ENCODE assay signal across 21 cellular contexts in the genomic region with DNA sequence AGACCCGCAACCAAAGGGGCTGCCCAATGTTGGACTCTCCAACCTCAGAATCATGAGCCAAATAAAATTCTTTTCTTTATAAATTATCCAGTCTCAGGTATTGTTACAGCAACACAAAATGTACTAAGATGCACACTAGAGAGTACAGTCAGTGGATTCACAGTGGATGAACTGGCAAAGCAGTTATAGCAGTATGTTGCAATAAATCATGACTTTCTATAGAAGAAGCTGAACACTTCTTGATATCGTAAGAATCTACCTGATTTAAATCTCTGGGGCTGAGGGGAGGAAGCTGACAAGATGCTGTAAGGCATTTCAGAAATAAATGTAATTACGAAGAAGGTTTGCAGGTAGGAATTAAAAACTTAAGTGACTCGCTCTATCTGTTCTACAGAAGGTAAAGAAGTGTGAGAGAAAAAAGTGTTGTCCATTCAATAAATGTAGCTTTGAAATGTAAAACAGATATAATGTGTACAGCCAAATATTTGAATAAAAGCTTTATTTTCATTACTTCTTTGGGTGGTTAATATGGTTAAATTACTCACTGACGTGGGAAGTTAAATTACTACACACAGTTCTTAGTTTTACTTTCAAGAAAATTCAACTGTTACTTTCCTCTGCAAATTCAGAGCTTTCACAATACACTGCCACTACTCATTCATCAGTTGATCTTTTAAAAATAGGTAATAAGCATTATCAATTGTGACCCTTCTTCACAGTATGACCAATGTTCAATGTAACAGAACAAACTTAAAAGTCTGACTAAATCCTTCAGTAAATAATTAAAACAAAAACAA. TPM values are rescaled to one million over a fixed set of nuclear protein-coding genes. Genes with fewer than 3 reads are reported as not detected.
A peak's percentile ranks its signal among the peaks of the same experiment; 100 is the strongest.
DNase-seq lines count a peak whose midpoint lies in the region; ATAC-seq and TF ChIP-seq lines count a peak whose summit lies in the region.
"Had no signal": no experiment of that assay in that cellular context is flagged by ENCODE, and none has a peak within 500 bp of the region (broad histone marks: within the 10 kb centered on the region; RNA-seq: fewer than 3 reads in every experiment).

No MANE protein-coding gene starts in this region.

- no peak overlapping the region for H3K4me3 ChIP-seq in smooth muscle cell
- H3K4me3 ChIP-seq: psoas muscle, SJSA1 had no signal

- no peaks in the 10 kb centered on the region for H3F3A ChIP-seq in smooth muscle cell (ENCODE audit: low read depth)

- H3K4me3 Mint-ChIP-seq in activated T-cell treated with anti-CD3 and anti-CD28 coated beads, Interleukin-2, amount 50 U/mL, for 24 hours = no peak overlapping the region
- H3K4me3 Mint-ChIP-seq: activated naive CD8-positive, alpha-beta T cell treated with anti-CD3 and anti-CD28 coated beads, Interleukin-2, amount 10 ng/mL, durations not matched to agents 7 days and 5 days; central memory CD8-positive, alpha-beta T cell had no signal

- ATAC-seq in stimulated activated naive CD8-positive, alpha-beta T cell treated with anti-CD3 and anti-CD28 coated beads, Interleukin-15, Interleukin-2, amounts not matched to agents 100 U/mL and 50 U/mL, for 24 hours = peak; percentile 56

- H2AFZ ChIP-seq in smooth muscle cell (ENCODE audit: low read depth) = no peak overlapping the region

- H3K36me3 Mint-ChIP-seq in activated T-cell treated with anti-CD3 and anti-CD28 coated beads, Interleukin-2, amount 50 U/mL, for 24 hours (ENCODE audit: low read depth) = peaks cover 40% of the 10 kb centered on the region

- H3K27ac Mint-ChIP-seq in activated T-cell treated with anti-CD3 and anti-CD28 coated beads, Interleukin-2, amount 50 U/mL, for 24 hours = peak overlapping the region; percentile 12
- H3K27ac Mint-ChIP-seq: activated naive CD8-positive, alpha-beta T cell treated with anti-CD3 and anti-CD28 coated beads, Interleukin-2, amount 10 ng/mL, durations not matched to agents 7 days and 5 days had no signal

- peaks cover 55% of the 10 kb centered on the region for H3K4me1 ChIP-seq in smooth muscle cell (ENCODE audit: low read depth)

- no peak for DNase-seq in activated T-cell treated with anti-CD3 and anti-CD28 coated beads, Interleukin-2, amount 50 U/mL, for 24 hours
- DNase-seq in activated T-cell treated with anti-CD3 and anti-CD28 coated beads, Interleukin-2, amount 50 U/mL, for 48 hours = no peak
- peak; percentile 25 for DNase-seq in MV-4-11 (lab: John Stamatoyannopoulos, UW)
- no peak for DNase-seq in stimulated activated naive CD8-positive, alpha-beta T cell treated with anti-CD3 and anti-CD28 coated beads, Interleukin-15, Interleukin-2, amounts not matched to agents 100 U/mL and 50 U/mL, for 24 hours
- DNase-seq in HCEC 1CT = no peak
- no peak for DNase-seq in smooth muscle cell (lab: John Stamatoyannopoulos, UW; ENCODE audit: unreplicated experiment)
- no peak for DNase-seq in occipital lobe (lab: John Stamatoyannopoulos, UW)
- DNase-seq: activated naive CD8-positive, alpha-beta T cell treated with anti-CD3 and anti-CD28 coated beads, Interleukin-2, amount 10 ng/mL, durations not matched to agents 7 days and 5 days; BE2C; GDM1; H7; head of caudate nucleus; Kasumi-1; kidney glomerular epithelial cell; NCI-H1092; NCI-H187 treated with DMSO at 0.1 percent for 48 hours; psoas muscle; stimulated activated CD4-positive, alpha-beta T cell treated with anti-CD3 and anti-CD28 coated beads, Interleukin-1b, Interleukin-23, amount 100 ng/mL, for 48 hours had no signal

- H3K27ac ChIP-seq in cingulate gyrus (ENCODE audit: low read depth, low read length) = peak overlapping the region; percentile 16
- no peak overlapping the region for H3K27ac ChIP-seq in smooth muscle cell (ENCODE audit: low read depth)
- H3K27ac ChIP-seq: psoas muscle, SJSA1 had no signal

- no peak overlapping the region for H3K4me2 ChIP-seq in smooth muscle cell

- no peak overlapping the region for H3K9ac ChIP-seq in smooth muscle cell (ENCODE audit: low read depth)

- no peaks in the 10 kb centered on the region for H3K36me3 ChIP-seq in smooth muscle cell (ENCODE audit: low read depth)
- H3K36me3 ChIP-seq: BE2C, SJSA1 had no signal

- no peaks in the 10 kb centered on the region for H3K27me3 ChIP-seq in smooth muscle cell (ENCODE audit: low read depth)
- H3K27me3 ChIP-seq: BE2C, SJSA1 had no signal

- 99% methylated on average over 5 of the region's 5 CpGs for WGBS in smooth muscle cell (ENCODE audit: low lambda C conversion rate)

- peaks cover 100% of the 10 kb centered on the region for H4K20me1 ChIP-seq in smooth muscle cell (ENCODE audit: low read depth)

- no peaks in the 10 kb centered on the region for H3K9me3 ChIP-seq in smooth muscle cell (replicated peaks; ENCODE audit: low read depth)
- H3K9me3 ChIP-seq: BE2C, psoas muscle, SJSA1 had no signal

- peaks cover 95% of the 10 kb centered on the region for H3K4me1 Mint-ChIP-seq in activated T-cell treated with anti-CD3 and anti-CD28 coated beads, Interleukin-2, amount 50 U/mL, for 24 hours (ENCODE audit: low read depth)

- no peaks in the 10 kb centered on the region for H3K27me3 Mint-ChIP-seq in activated T-cell treated with anti-CD3 and anti-CD28 coated beads, Interleukin-2, amount 50 U/mL, for 24 hours
- H3K27me3 Mint-ChIP-seq: activated naive CD8-positive, alpha-beta T cell treated with anti-CD3 and anti-CD28 coated beads, Interleukin-2, amount 10 ng/mL, durations not matched to agents 7 days and 5 days; central memory CD8-positive, alpha-beta T cell had no signal

- H3K9me3 Mint-ChIP-seq in activated T-cell treated with anti-CD3 and anti-CD28 coated beads, Interleukin-2, amount 50 U/mL, for 24 hours = no peaks in the 10 kb centered on the region
- H3K9me3 Mint-ChIP-seq: activated naive CD8-positive, alpha-beta T cell treated with anti-CD3 and anti-CD28 coated beads, Interleukin-2, amount 10 ng/mL, durations not matched to agents 7 days and 5 days; central memory CD8-positive, alpha-beta T cell had no signal

- H3K79me2 ChIP-seq in smooth muscle cell (ENCODE audit: low read depth) = peaks cover 100% of the 10 kb centered on the region

- no peak for TF ChIP-seq CTCF in smooth muscle cell (IDR thresholded peaks at IDR 0.05; ENCODE audit: borderline replicate concordance, insufficient read depth, poor library complexity, severe bottlenecking)

RNA-seq across cellular contexts. Expression of a gene that starts 37.2 kb away (rescaled TPM):
- total RNA-seq in smooth muscle cell = 26.2 and 29.1 TPM in 2 replicates
- polyA plus RNA-seq in smooth muscle cell = 3.1 and 4.6 TPM in 2 replicates
- total RNA-seq in occipital lobe = 33.2 TPM
